In genomic region chr5:149415245-149415967, GRCh38 we compare ENCODE assay signal across 17 cellular contexts. TPM values are rescaled to one million over a fixed set of nuclear protein-coding genes. Genes with fewer than 3 reads are reported as not detected.
A peak's percentile ranks its signal among the peaks of the same experiment; 100 is the strongest.
DNase-seq lines count a peak whose midpoint lies in the region; ATAC-seq and TF ChIP-seq lines count a peak whose summit lies in the region.
"Had no signal": no experiment of that assay in that cellular context is flagged by ENCODE, and none has a peak within 500 bp of the region (broad histone marks: within the 10 kb centered on the region; RNA-seq: fewer than 3 reads in every experiment).

No MANE protein-coding gene starts in this region.

- H3K9ac ChIP-seq in SK-N-SH, result no peak overlapping the region
- no peak overlapping the region for H3K9ac ChIP-seq in fibroblast of lung (ENCODE audit: insufficient read depth, low read length)

- H3K4me2 ChIP-seq in SK-N-SH (0 out of 2 replicates have a peak overlapping the region, but pooled peaks have one; percentile 6), fibroblast of lung (ENCODE audit: extremely low read depth, insufficient read depth, low read length) (no peak overlapping the region)

- H3F3A ChIP-seq in SK-N-SH (replicated peaks; ENCODE audit: insufficient read depth), result peaks cover 22% of the 10 kb centered on the region

- TF ChIP-seq EP300 in SK-N-SH (IDR thresholded peaks at IDR 0.05; ENCODE audit: borderline replicate concordance in 1 of 2, low read depth in 1 of 2, low read length in 1 of 2), result no peak

- H3K4me1 ChIP-seq in SK-N-SH (ENCODE audit: control insufficient read depth in 1 of 2, insufficient read depth in 2 of 2, low read depth in 1 of 2, low read length in 1 of 2) (peaks cover 24 to 60% of the 10 kb centered on the region in 2 experiments), fibroblast of lung (ENCODE audit: control insufficient read depth, extremely low read depth, insufficient read depth, low read length) (peaks cover 72% of the 10 kb centered on the region), upper lobe of right lung (peaks cover 49% of the 10 kb centered on the region)
- H3K4me1 ChIP-seq: HAP-1 had no signal

- H3K27me3 ChIP-seq in SK-N-SH (ENCODE audit: insufficient read depth) (no peaks in the 10 kb centered on the region), fibroblast of lung (ENCODE audit: control insufficient read depth, insufficient read depth, low read length) (no peaks in the 10 kb centered on the region), upper lobe of right lung (no peaks in the 10 kb centered on the region)

- no peaks in the 10 kb centered on the region for H3K27me3 Mint-ChIP-seq in osteocyte (ENCODE audit: unreplicated experiment)

- no peak overlapping the region for H2AFZ ChIP-seq in SK-N-SH (ENCODE audit: low read depth)
- H2AFZ ChIP-seq in fibroblast of lung (ENCODE audit: low read length), result no peak overlapping the region

- H3K4me1 Mint-ChIP-seq in osteocyte (ENCODE audit: unreplicated experiment), result peaks cover 97% of the 10 kb centered on the region
- H3K4me1 Mint-ChIP-seq: activated CD4-positive, alpha-beta memory T cell treated with anti-CD3 and anti-CD28 coated beads, Interleukin-2, amount 10 ng/mL, durations not matched to agents 7 days and 5 days had no signal

- H4K20me1 ChIP-seq in SK-N-SH (ENCODE audit: insufficient read depth), result peaks cover 63% of the 10 kb centered on the region
- no peaks in the 10 kb centered on the region for H4K20me1 ChIP-seq in fibroblast of lung (ENCODE audit: control insufficient read depth, extremely low read depth, insufficient read depth, low read length)

- H3K9me3 Mint-ChIP-seq in osteocyte (ENCODE audit: unreplicated experiment), result no peaks in the 10 kb centered on the region
- H3K9me3 Mint-ChIP-seq: activated CD4-positive, alpha-beta memory T cell treated with anti-CD3 and anti-CD28 coated beads, Interleukin-2, amount 10 ng/mL, durations not matched to agents 7 days and 5 days had no signal

- DNase-seq in SK-N-SH (no peak), fibroblast of lung (ENCODE audit: low read depth in 2 of 2) (peak in 1 of 2 donors; percentile 53), osteocyte (ENCODE audit: extremely low spot score, unreplicated experiment) (no peak), upper lobe of right lung (no peak), epidermal melanocyte (ENCODE audit: insufficient read length, low spot score) (no peak), HCEC 1CT (no peak)
- DNase-seq: activated CD4-positive, alpha-beta memory T cell treated with anti-CD3 and anti-CD28 coated beads, Interleukin-2, amount 10 ng/mL, durations not matched to agents 7 days and 5 days; activated effector memory CD4-positive, alpha-beta T cell treated with Interleukin-2 at 50 U/mL for 16 hours; NCI-H2029; NCI-H82; stimulated activated CD4-positive, alpha-beta T cell treated with anti-CD3 and anti-CD28 coated beads, Interleukin-2, amount 100 ng/mL, for 48 hours had no signal

- H3K27ac ChIP-seq in SK-N-SH (ENCODE audit: low read depth in 2 of 2, low read length in 1 of 2) (peak overlapping the region; percentile 48 to 65; a peak in 2 of 4 replicates), fibroblast of lung (ENCODE audit: insufficient read depth, low read length) (peak overlapping the region; percentile 92), upper lobe of right lung (peak overlapping the region; percentile 7)
- H3K27ac ChIP-seq: 22Rv1 had no signal

- no peaks in the 10 kb centered on the region for H3K9me2 ChIP-seq in SK-N-SH

- H3K9me3 ChIP-seq in SK-N-SH (no peaks in the 10 kb centered on the region), fibroblast of lung (ENCODE audit: control insufficient read depth, insufficient read depth, low read depth, low read length) (no peaks in the 10 kb centered on the region), upper lobe of right lung (no peaks in the 10 kb centered on the region)
- H3K9me3 ChIP-seq: HAP-1 had no signal

- no peak overlapping the region for H3K4me3 Mint-ChIP-seq in osteocyte (ENCODE audit: unreplicated experiment)
- H3K4me3 Mint-ChIP-seq: activated CD4-positive, alpha-beta memory T cell treated with anti-CD3 and anti-CD28 coated beads, Interleukin-2, amount 10 ng/mL, durations not matched to agents 7 days and 5 days had no signal

- no peak for TF ChIP-seq RAD21 in SK-N-SH (IDR thresholded peaks at IDR 0.05; ENCODE audit: low read length)

- WGBS in SK-N-SH (ENCODE audit: low lambda C conversion rate), result 89% methylated on average over 7 of the region's 8 CpGs

- H3K36me3 ChIP-seq in SK-N-SH (replicated peaks in 1 of 2; ENCODE audit: control insufficient read depth in 1 of 2, insufficient read depth in 2 of 2, low read length in 1 of 2) (peaks cover 0 to 30% of the 10 kb centered on the region in 2 experiments), fibroblast of lung (ENCODE audit: control insufficient read depth, insufficient read depth, low read length) (peaks cover 15% of the 10 kb centered on the region), upper lobe of right lung (peaks cover 1% of the 10 kb centered on the region)
- H3K36me3 ChIP-seq: HAP-1 had no signal

- POLR2A ChIA-PET in SK-N-SH (lab: Yijun Ruan, JAX), result interaction anchor here (1.1 to 1.5 kb wide), 2 partner anchors 8 to 9 kb away, joined by 5 read pairs; no protein-coding TSS in a partner anchor

- peaks cover 97% of the 10 kb centered on the region for H3K79me2 ChIP-seq in SK-N-SH (ENCODE audit: insufficient read depth)
- H3K79me2 ChIP-seq in fibroblast of lung (ENCODE audit: control insufficient read depth, insufficient read depth, low read length), result peaks cover 81% of the 10 kb centered on the region

- peak overlapping the region; percentile 82 for H3K27ac Mint-ChIP-seq in osteocyte (ENCODE audit: unreplicated experiment)
- H3K27ac Mint-ChIP-seq: activated CD4-positive, alpha-beta memory T cell treated with anti-CD3 and anti-CD28 coated beads, Interleukin-2, amount 10 ng/mL, durations not matched to agents 7 days and 5 days had no signal

- H3K4me3 ChIP-seq in SK-N-SH (ENCODE audit: low read depth in 2 of 2, low read length in 1 of 2) (no peak overlapping the region), fibroblast of lung (replicated peaks in 1 of 4; ENCODE audit: control extremely low read depth in 1 of 4, insufficient read depth in 1 of 4, low read depth in 3 of 4, low read length in 4 of 4) (no peak overlapping the region), upper lobe of right lung (no peak overlapping the region)
- H3K4me3 ChIP-seq: HAP-1 had no signal

- TF ChIP-seq CTCF in SK-N-SH (IDR thresholded peaks at IDR 0.05) (no peak), fibroblast of lung (conservative IDR thresholded peaks at IDR 0.05 in 1 of 2, IDR thresholded peaks at IDR 0.05 in 1 of 2; ENCODE audit: low read depth in 1 of 2, low read length in 2 of 2) (no peak), osteocyte (IDR thresholded peaks at IDR 0.05) (no peak), upper lobe of right lung (IDR thresholded peaks at IDR 0.05) (no peak)

- intact Hi-C loops in upper lobe of right lung (cut with DNase I), result no loop called here

- peaks cover 30% of the 10 kb centered on the region for H3K36me3 Mint-ChIP-seq in osteocyte (ENCODE audit: unreplicated experiment)

- CTCF ChIA-PET in SK-N-SH (lab: Yijun Ruan, JAX), result interaction anchor here (0.6 to 52.5 kb wide), 6 partner anchors 9 to 43 kb away, joined by 3 to 1751 read pairs (median 8); partner anchors contain the start of genes IL17B and PCYOX1L

- ATAC-seq in SK-N-SH treated with all-trans-retinoic acid at 6 μM for 48 hours (no peak), upper lobe of right lung (no peak), GM19324 (IDR thresholded peaks at IDR 0.05; ENCODE audit: low FRiP score, unreplicated experiment) (no peak)

TF ChIP-seq in SK-N-SH, 30 proteins besides CTCF, POLR2A, EP300 and RAD21 (continues in another document):
- TF ChIP-seq MAX (IDR thresholded peaks at IDR 0.05; ENCODE audit: low read depth) (no peak), RFX5 (IDR thresholded peaks at IDR 0.05; ENCODE audit: low read length) (no peak), EZH2phosphoT487 (IDR thresholded peaks at IDR 0.05; ENCODE audit: borderline replicate concordance, low read depth) (no peak), TCF12 (IDR thresholded peaks at IDR 0.05) (no peak), CHD2 (IDR thresholded peaks at IDR 0.05; ENCODE audit: low read length, partially characterized antibody) (no peak), NRF1 (IDR thresholded peaks at IDR 0.05; ENCODE audit: low read depth, low read length) (no peak), MEF2A (IDR thresholded peaks at IDR 0.05; ENCODE audit: borderline replicate concordance, low read depth) (no peak)

TF ChIP-seq in SK-N-SH treated with all-trans-retinoic acid at 6 μM for 48 hours, 23 proteins besides CTCF, POLR2A, EP300 and RAD21 (continues in another document):
- TF ChIP-seq ZFP3 (CRISPR knock-in tag; IDR thresholded peaks at IDR 0.05) (no peak), ZC3H10 (CRISPR knock-in tag; IDR thresholded peaks at IDR 0.05) (no peak), ISL1 (CRISPR knock-in tag; IDR thresholded peaks at IDR 0.05) (no peak)

RNA-seq across cellular contexts. Expression of gene IL17B, which starts 36.3 kb away (rescaled TPM):
- 0.16 TPM in 1 of 2 replicates, not detected in the other for polyA plus RNA-seq in SK-N-SH (2012; rRNA removed)
- 0.09 TPM in 1 of 2 replicates, not detected in the other for polyA plus RNA-seq in SK-N-SH (2012; cell fraction: cytosol; rRNA removed)
- 0.29 TPM in 1 of 2 replicates, not detected in the other for polyA plus RNA-seq in SK-N-SH (2012; cell fraction: nucleus; rRNA removed)
- not detected in 2 replicates for total RNA-seq in fibroblast of lung
- polyA plus RNA-seq in fibroblast of lung, result 0.34 TPM in 1 of 2 replicates, not detected in the other
- not detected in 2 replicates for polyA plus RNA-seq in fibroblast of lung (2012)
- not detected in 2 replicates for polyA minus RNA-seq in fibroblast of lung (ENCODE audit: low replicate concordance)
- total RNA-seq in osteocyte, result not detected in 2 replicates
- not detected for total RNA-seq in upper lobe of right lung
- total RNA-seq: activated CD4-positive, alpha-beta memory T cell treated with anti-CD3 and anti-CD28 coated beads, Interleukin-2, amount 10 ng/mL, durations not matched to agents 7 days and 5 days; LHCN-M2; mesenteric fat pad had no signal

RNA-seq across cellular contexts. Expression of gene PCYOX1L, which starts 57.6 kb away (rescaled TPM):
- 17.4 and 17.5 TPM in 2 replicates for polyA plus RNA-seq in SK-N-SH (2012; rRNA removed)
- 11.3 and 13.9 TPM in 2 replicates for polyA plus RNA-seq in SK-N-SH (2012; cell fraction: cytosol; rRNA removed)
- polyA plus RNA-seq in SK-N-SH (2012; cell fraction: nucleus; rRNA removed), result 22.3 and 27.6 TPM in 2 replicates
- 4.9 and 7.6 TPM in 2 replicates for total RNA-seq in fibroblast of lung
- polyA plus RNA-seq in fibroblast of lung, result 9.1 and 11.3 TPM in 2 replicates
- polyA plus RNA-seq in fibroblast of lung (2012), result 7.1 and 9.4 TPM in 2 replicates
- polyA minus RNA-seq in fibroblast of lung (ENCODE audit: low replicate concordance), result 12.6 and 15.1 TPM in 2 replicates
- total RNA-seq in osteocyte, result 7.7 TPM in 2 replicates
- total RNA-seq in upper lobe of right lung, result 6.6 TPM

Comparison
In these comparisons a context has a peak if more than half of its experiments do, and no peak if none do; other contexts are left out.
1. H3K27ac ChIP-seq: peak in every context shown above with its lines; median percentile 92 in fibroblast of lung; 56 in SK-N-SH; 7 in upper lobe of right lung.